Comparison of ENCODE assay signal across 8 cellular contexts in the genomic region with DNA sequence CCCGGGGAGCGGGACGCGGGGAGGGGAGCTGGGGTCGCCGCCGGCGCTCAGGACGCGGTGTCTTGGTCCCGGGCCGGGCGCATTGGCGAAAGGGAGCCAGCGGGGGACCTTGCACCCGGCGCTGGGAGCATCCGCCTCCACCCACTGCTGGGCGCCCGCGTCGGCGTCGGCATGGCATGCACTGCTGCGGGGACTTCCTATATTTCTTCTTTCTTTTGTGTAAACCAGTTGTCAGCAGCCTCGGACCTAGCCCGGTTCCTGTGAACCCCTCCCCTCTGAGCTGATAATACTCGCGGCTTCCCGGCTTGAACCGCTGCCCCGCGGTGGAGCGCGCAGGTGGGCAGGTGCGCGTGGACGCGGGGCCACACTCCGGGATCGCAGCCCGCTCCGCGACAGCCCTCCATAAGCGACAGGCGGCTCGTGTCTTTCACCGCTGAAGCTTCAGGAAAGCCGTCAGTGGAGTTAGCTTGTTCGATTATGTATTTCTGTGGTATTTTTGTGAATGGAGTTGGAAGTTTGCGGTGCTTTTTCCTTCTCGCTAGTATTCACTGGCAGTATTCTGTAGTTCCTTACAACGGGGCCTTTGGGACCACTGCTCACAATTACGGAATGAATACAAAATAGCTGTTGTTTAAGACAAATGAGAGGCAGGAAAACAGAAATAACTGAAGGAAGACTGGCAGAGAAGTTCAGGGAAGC. TPM values are rescaled to one million over a fixed set of nuclear protein-coding genes. Genes with fewer than 3 reads are reported as not detected.
A peak's percentile ranks its signal among the peaks of the same experiment; 100 is the strongest.
DNase-seq lines count a peak whose midpoint lies in the region; ATAC-seq and TF ChIP-seq lines count a peak whose summit lies in the region.

No MANE protein-coding gene starts in this region.

- no peak for TF ChIP-seq RAD21 in Ishikawa (IDR thresholded peaks at IDR 0.05; ENCODE audit: low read depth)

- peaks cover 45% of the 10 kb centered on the region for H3K4me1 Mint-ChIP-seq in T-helper 2 cell treated with Interferon-gamma antibody and Interleukin-4, amounts not matched to agents 5 μg/mL and 100 μg/mL, for 36 hours (ENCODE audit: low read depth)

- ATAC-seq in DND-41 (ENCODE audit: insufficient read depth, low read depth) = peak; percentile 69
- peak; percentile 33 for ATAC-seq in GM21528 (IDR thresholded peaks at IDR 0.05; ENCODE audit: low FRiP score, unreplicated experiment)

- H3K4me2 ChIP-seq in DND-41 (ENCODE audit: insufficient read depth, low read length) = peak overlapping the region; percentile 73

- H3K9ac ChIP-seq in DND-41 (ENCODE audit: low read depth, low read length) = peak overlapping the region; percentile 34

- no peaks in the 10 kb centered on the region for H3K79me2 ChIP-seq in DND-41 (ENCODE audit: insufficient read depth, low read length)

- TF ChIP-seq EP300 in Ishikawa (IDR thresholded peaks at IDR 0.05; ENCODE audit: borderline replicate concordance) = no peak

- DNase-seq in DND-41 = peak; percentile 29
- peak; percentile 60 for DNase-seq in T-helper 2 cell treated with Interferon-gamma antibody and Interleukin-4, amounts not matched to agents 5 μg/mL and 100 μg/mL, for 36 hours (ENCODE audit: low spot score)
- no peak for DNase-seq in breast epithelium (ENCODE audit: low spot score in 2 of 2)
- peak; percentile 64 for DNase-seq in kidney tubule cell (ENCODE audit: low spot score)
- DNase-seq in stimulated activated CD4-positive, alpha-beta T cell treated with anti-CD3 and anti-CD28 coated beads, Interleukin-2, amount 100 ng/mL, for 4 hours (ENCODE audit: low read depth) = peak; percentile 19
- no peak for DNase-seq in cerebellar nuclear complex (lab: John Stamatoyannopoulos, UW)

- peak overlapping the region; percentile 97 for H3K4me3 Mint-ChIP-seq in T-helper 2 cell treated with Interferon-gamma antibody and Interleukin-4, amounts not matched to agents 5 μg/mL and 100 μg/mL, for 36 hours

- no peak for TF ChIP-seq CTCF in DND-41 (IDR thresholded peaks at IDR 0.05; ENCODE audit: borderline replicate concordance, extremely low read depth, low read length, poor library complexity, severe bottlenecking)
- TF ChIP-seq CTCF in breast epithelium (IDR thresholded peaks at IDR 0.05) = no peak

- peaks cover 17% of the 10 kb centered on the region for H3K4me1 ChIP-seq in DND-41 (ENCODE audit: insufficient read depth, low read length)
- H3K4me1 ChIP-seq in breast epithelium = no peaks in the 10 kb centered on the region

- peak overlapping the region; percentile 57 for H2AFZ ChIP-seq in DND-41 (ENCODE audit: low read depth, low read length)

- no peak overlapping the region for H3K27ac ChIP-seq in DND-41 (ENCODE audit: low read length)
- H3K27ac ChIP-seq in breast epithelium = no peak overlapping the region

- H3K27me3 ChIP-seq in DND-41 (ENCODE audit: insufficient read depth, low read length, poor library complexity) (peaks cover 55% of the 10 kb centered on the region), breast epithelium (no peaks in the 10 kb centered on the region)

- TF ChIP-seq POLR2A in breast epithelium (IDR thresholded peaks at IDR 0.05) = no peak

- H3K36me3 ChIP-seq in DND-41 (ENCODE audit: insufficient read depth, low read length) = no peaks in the 10 kb centered on the region
- H3K36me3 ChIP-seq in breast epithelium = no peaks in the 10 kb centered on the region

- H3K4me3 ChIP-seq in DND-41 (ENCODE audit: low read depth in 1 of 2, low read length in 2 of 2) (peak overlapping the region; percentile 12 to 56; a peak in 3 of 4 replicates), breast epithelium (peak overlapping the region; percentile 62 to 76 (median 68))

- H3K9me3 ChIP-seq in DND-41 (ENCODE audit: insufficient read depth, low read length, severe bottlenecking) (no peaks in the 10 kb centered on the region), breast epithelium (no peaks in the 10 kb centered on the region)

- H3K27me3 Mint-ChIP-seq in T-helper 2 cell treated with Interferon-gamma antibody and Interleukin-4, amounts not matched to agents 5 μg/mL and 100 μg/mL, for 36 hours (ENCODE audit: low read depth) = no peaks in the 10 kb centered on the region

- peak overlapping the region; percentile 90 for H3K27ac Mint-ChIP-seq in T-helper 2 cell treated with Interferon-gamma antibody and Interleukin-4, amounts not matched to agents 5 μg/mL and 100 μg/mL, for 36 hours

- H3K9me3 Mint-ChIP-seq in T-helper 2 cell treated with Interferon-gamma antibody and Interleukin-4, amounts not matched to agents 5 μg/mL and 100 μg/mL, for 36 hours = no peaks in the 10 kb centered on the region

- H3K36me3 Mint-ChIP-seq in T-helper 2 cell treated with Interferon-gamma antibody and Interleukin-4, amounts not matched to agents 5 μg/mL and 100 μg/mL, for 36 hours (ENCODE audit: low read depth) = peaks cover 2% of the 10 kb centered on the region

- no peaks in the 10 kb centered on the region; the same call in 1 of the 2 replicates for H4K20me1 ChIP-seq in DND-41 (ENCODE audit: insufficient read depth, low read length)

- intact Hi-C loops in breast epithelium (cut with DNase I; ENCODE audit: low total_unique reads) = no loop called here

TF ChIP-seq in Ishikawa, 13 proteins besides CTCF, POLR2A, EP300 and RAD21:
- TF ChIP-seq CEBPB (IDR thresholded peaks at IDR 0.05) (no peak), EGR1 (IDR thresholded peaks at IDR 0.05) (peak; percentile 10; the same call in 1 of the 2 replicates), NFIC (IDR thresholded peaks at IDR 0.05) (no peak), TAF1 (IDR thresholded peaks at IDR 0.05; ENCODE audit: low read depth) (0 out of 2 replicates have a peak, but pooled peaks have one; percentile 21), YY1 (IDR thresholded peaks at IDR 0.05; ENCODE audit: low read depth) (peak; percentile 6; the same call in 1 of the 2 replicates), FOXM1 (IDR thresholded peaks at IDR 0.05; ENCODE audit: borderline replicate concordance, low read depth) (no peak), ZBTB7A (IDR thresholded peaks at IDR 0.05; ENCODE audit: low read depth) (peak; percentile 58; the same call in 1 of the 2 replicates), TEAD4 (IDR thresholded peaks at IDR 0.05) (no peak), TCF12 (IDR thresholded peaks at IDR 0.05; ENCODE audit: low read depth) (no peak), REST (IDR thresholded peaks at IDR 0.05; ENCODE audit: low read depth) (no peak), CREB1 (IDR thresholded peaks at IDR 0.05; ENCODE audit: low read depth) (0 out of 2 replicates have a peak, but pooled peaks have one; percentile 27)
- TF ChIP-seq, protein P1, sequence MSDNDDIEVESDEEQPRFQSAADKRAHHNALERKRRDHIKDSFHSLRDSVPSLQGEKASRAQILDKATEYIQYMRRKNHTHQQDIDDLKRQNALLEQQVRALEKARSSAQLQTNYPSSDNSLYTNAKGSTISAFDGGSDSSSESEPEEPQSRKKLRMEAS (IDR thresholded peaks at IDR 0.05) = peak; percentile 79
- TF ChIP-seq, protein P2, sequence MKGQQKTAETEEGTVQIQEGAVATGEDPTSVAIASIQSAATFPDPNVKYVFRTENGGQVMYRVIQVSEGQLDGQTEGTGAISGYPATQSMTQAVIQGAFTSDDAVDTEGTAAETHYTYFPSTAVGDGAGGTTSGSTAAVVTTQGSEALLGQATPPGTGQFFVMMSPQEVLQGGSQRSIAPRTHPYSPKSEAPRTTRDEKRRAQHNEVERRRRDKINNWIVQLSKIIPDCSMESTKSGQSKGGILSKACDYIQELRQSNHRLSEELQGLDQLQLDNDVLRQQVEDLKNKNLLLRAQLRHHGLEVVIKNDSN (IDR thresholded peaks at IDR 0.05) = no peak

RNA-seq across cellular contexts. Expression of gene BMAL2, which starts 0.8 kb away (rescaled TPM):
- total RNA-seq in breast epithelium = 1 to 10 TPM; 1.3 to 2.4 (median 1.3) TPM

Comparison
In these comparisons a context has a peak if more than half of its experiments do, and no peak if none do; other contexts are left out.
1. DNase-seq: peak in DND-41 (single experiment), T-helper 2 cell treated with Interferon-gamma antibody and Interleukin-4, amounts not matched to agents 5 μg/mL and 100 μg/mL, for 36 hours (single experiment), kidney tubule cell (single experiment) and stimulated activated CD4-positive, alpha-beta T cell treated with anti-CD3 and anti-CD28 coated beads, Interleukin-2, amount 100 ng/mL, for 4 hours (single experiment); none in breast epithelium (0 of 2) and cerebellar nuclear complex (0 of 2).